Comparison of ENCODE assay signal across 12 cellular contexts in the genomic region with DNA sequence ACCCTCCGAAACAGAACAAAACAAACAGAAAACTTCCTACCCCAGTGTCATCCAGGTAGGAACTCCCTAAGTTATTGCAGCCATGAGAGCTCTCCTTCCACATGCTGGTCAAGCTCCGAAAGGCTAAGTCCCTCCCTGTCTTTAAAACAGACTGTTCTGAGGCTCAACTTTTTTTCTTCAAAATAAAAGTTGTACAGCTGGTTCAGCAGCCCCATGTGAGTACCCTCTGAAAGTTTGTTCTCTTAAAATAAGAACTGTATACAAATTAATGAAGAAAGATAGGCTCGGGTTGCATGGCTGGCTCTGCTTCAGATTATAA. TPM values are rescaled to one million over a fixed set of nuclear protein-coding genes. Genes with fewer than 3 reads are reported as not detected.
A peak's percentile ranks its signal among the peaks of the same experiment; 100 is the strongest.
DNase-seq lines count a peak whose midpoint lies in the region; ATAC-seq, FAIRE-seq and TF ChIP-seq lines count a peak whose summit lies in the region.
"Had no signal": no experiment of that assay in that cellular context is flagged by ENCODE, and none has a peak within 500 bp of the region (broad histone marks: within the 10 kb centered on the region; RNA-seq: fewer than 3 reads in every experiment).

A gene (minus strand): TSS at position 122 of the 319 bp plus-strand sequence.

- intact Hi-C loops in HepG2 (cut with micrococcal nuclease; ENCODE audit: unreplicated experiment) (no loop called here), left ventricle myocardium inferior (cut with micrococcal nuclease) (no loop called here)

- H3K9ac ChIP-seq in liver (ENCODE audit: low read depth in 1 of 2, low read length in 2 of 2) (peak within 1 kb of the TSS in 1 of 2 donors; percentile 39), HepG2 (ENCODE audit: insufficient read depth, low read depth, low read length) (no peak within 1 kb of the TSS)

- no peak for FAIRE-seq in HepG2 (lab: Jason Lieb, UNC)
- FAIRE-seq in urothelium cell line (lab: Jason Lieb, UNC), result no peak

- no peak within 1 kb of the TSS for H3K4me2 ChIP-seq in HepG2 (ENCODE audit: low read depth, low read length)

- H3K4me3 Mint-ChIP-seq in progenitor cell of endocrine pancreas (ENCODE audit: low read depth), result no peak within 1 kb of the TSS
- H3K4me3 Mint-ChIP-seq: activated CD4-positive, alpha-beta T cell treated with anti-CD3 and anti-CD28 coated beads for 36 hours; stimulated activated naive CD8-positive, alpha-beta T cell treated with anti-CD3 and anti-CD28 coated beads, Interleukin-15, Interleukin-2, amounts not matched to agents 100 ng/mL and 50 ng/mL, for 24 hours had no signal

- peak within 1 kb of the TSS; percentile 71 for H3K27ac Mint-ChIP-seq in progenitor cell of endocrine pancreas
- H3K27ac Mint-ChIP-seq: activated CD4-positive, alpha-beta T cell treated with anti-CD3 and anti-CD28 coated beads for 36 hours; stimulated activated naive CD8-positive, alpha-beta T cell treated with anti-CD3 and anti-CD28 coated beads, Interleukin-15, Interleukin-2, amounts not matched to agents 100 ng/mL and 50 ng/mL, for 24 hours had no signal

- H3K36me3 ChIP-seq in liver (ENCODE audit: control insufficient read depth in 4 of 4, insufficient read depth in 3 of 4, low read depth in 1 of 4, low read length in 3 of 4), result no peaks in the 10 kb centered on the region
- H3K36me3 ChIP-seq in HepG2 (replicated peaks in 1 of 2; ENCODE audit: control insufficient read depth in 1 of 2, insufficient read depth in 2 of 2, low read length in 2 of 2), result no peaks in the 10 kb centered on the region
- H3K36me3 ChIP-seq in left ventricle myocardium inferior, result no peaks in the 10 kb centered on the region
- H3K36me3 ChIP-seq: SJSA1 had no signal

- peaks cover 16% of the 10 kb centered on the region for H3K4me1 Mint-ChIP-seq in progenitor cell of endocrine pancreas (ENCODE audit: low read depth)
- H3K4me1 Mint-ChIP-seq: activated CD4-positive, alpha-beta T cell treated with anti-CD3 and anti-CD28 coated beads for 36 hours had no signal

- POLR2A ChIA-PET in HepG2 (lab: Yijun Ruan, JAX), result no interaction called here

- WGBS in liver, result 44% methylated on average over 3 of the region's 3 CpGs
- 3% methylated on average over 3 of the region's 3 CpGs for WGBS in HepG2 (ENCODE audit: low lambda C conversion rate)

- H3K79me2 ChIP-seq in HepG2 (ENCODE audit: insufficient read depth, low read length), result no peaks in the 10 kb centered on the region

- no peak for TF ChIP-seq EP300 in HepG2 (IDR thresholded peaks at IDR 0.05; ENCODE audit: low read depth in 2 of 2, low read length in 2 of 2)
- no peak for TF ChIP-seq EP300 in HepG2 (CRISPR knock-in tag; IDR thresholded peaks at IDR 0.05; ENCODE audit: borderline replicate concordance)

- H3K9me3 Mint-ChIP-seq in progenitor cell of endocrine pancreas (ENCODE audit: low read depth), result peaks cover 4% of the 10 kb centered on the region

- ATAC-seq in HepG2, result no peak
- no peak for ATAC-seq in GM18907 (IDR thresholded peaks at IDR 0.05; ENCODE audit: unreplicated experiment)
- ATAC-seq in GM21737 (IDR thresholded peaks at IDR 0.05; ENCODE audit: unreplicated experiment), result no peak
- no peak for ATAC-seq in HG03135 (IDR thresholded peaks at IDR 0.05; ENCODE audit: unreplicated experiment)
- ATAC-seq: activated CD4-positive, alpha-beta T cell treated with anti-CD3 and anti-CD28 coated beads for 36 hours had no signal

- DNase-seq in HepG2 (ENCODE audit: low spot score) (no peak), left ventricle myocardium inferior (no peak), progenitor cell of endocrine pancreas (ENCODE audit: low spot score, unreplicated experiment) (no peak), urothelium cell line (ENCODE audit: low spot score) (no peak)
- DNase-seq: activated CD4-positive, alpha-beta T cell treated with anti-CD3 and anti-CD28 coated beads for 36 hours; effector memory CD4-positive, alpha-beta T cell had no signal

- no peak within 1 kb of the TSS for H2AFZ ChIP-seq in HepG2 (ENCODE audit: low read length)

- H3K4me1 ChIP-seq in liver (ENCODE audit: control insufficient read depth in 4 of 4, insufficient read depth in 4 of 4, low read length in 3 of 4) (no peaks in the 10 kb centered on the region), HepG2 (ENCODE audit: insufficient read depth, low read length) (no peaks in the 10 kb centered on the region), left ventricle myocardium inferior (peaks cover 11% of the 10 kb centered on the region)
- H3K4me1 ChIP-seq: SJSA1 had no signal

- H3K27me3 Mint-ChIP-seq in progenitor cell of endocrine pancreas, result no peaks in the 10 kb centered on the region
- H3K27me3 Mint-ChIP-seq: activated CD4-positive, alpha-beta T cell treated with anti-CD3 and anti-CD28 coated beads for 36 hours; stimulated activated naive CD8-positive, alpha-beta T cell treated with anti-CD3 and anti-CD28 coated beads, Interleukin-15, Interleukin-2, amounts not matched to agents 100 ng/mL and 50 ng/mL, for 24 hours had no signal

- TF ChIP-seq CTCF in liver (IDR thresholded peaks at IDR 0.05; ENCODE audit: low read depth, low read length, missing input control) (no peak), HepG2 (CRISPR knock-in tag; IDR thresholded peaks at IDR 0.05) (no peak), left ventricle myocardium inferior (IDR thresholded peaks at IDR 0.05; ENCODE audit: borderline replicate concordance) (no peak), progenitor cell of endocrine pancreas (IDR thresholded peaks at IDR 0.05; ENCODE audit: unreplicated experiment) (no peak)

- H3K36me3 Mint-ChIP-seq in progenitor cell of endocrine pancreas (ENCODE audit: insufficient read depth), result no peaks in the 10 kb centered on the region

- TF ChIP-seq RAD21 in liver (IDR thresholded peaks at IDR 0.05) (no peak), HepG2 (CRISPR knock-in tag; IDR thresholded peaks at IDR 0.05) (no peak)

- CTCF ChIA-PET in HepG2 (lab: Yijun Ruan, JAX; ENCODE audit: low intra/inter-chr PET ratio, low total read pairs), result no interaction called here

- H3K27ac ChIP-seq in liver (ENCODE audit: low read depth in 1 of 2, low read length in 2 of 2), result peak within 1 kb of the TSS; percentile 12 to 42
- no peak within 1 kb of the TSS for H3K27ac ChIP-seq in HepG2 (ENCODE audit: extremely low read length, insufficient read depth, low read length)
- peak within 1 kb of the TSS; percentile 84 for H3K27ac ChIP-seq in left ventricle myocardium inferior (replicated peaks)
- H3K27ac ChIP-seq: SJSA1 had no signal

- H3K27me3 ChIP-seq in liver (ENCODE audit: control insufficient read depth in 4 of 4, insufficient read depth in 4 of 4, low read length in 3 of 4) (no peaks in the 10 kb centered on the region), HepG2 (ENCODE audit: control insufficient read depth in 1 of 2, insufficient read depth in 2 of 2, low read length in 2 of 2) (no peaks in the 10 kb centered on the region), left ventricle myocardium inferior (ENCODE audit: low read depth) (no peaks in the 10 kb centered on the region)

- no peaks in the 10 kb centered on the region for H4K20me1 ChIP-seq in HepG2 (ENCODE audit: insufficient read depth, low read length)

- no TSS peak for BruUV-seq in HepG2 (replicated peaks; lab: Mats Ljungman, UMichigan)

- H3K9me3 ChIP-seq in liver (ENCODE audit: control insufficient read depth in 4 of 4, low read length in 3 of 4) (peaks cover 0 to 3% (median 0%) of the 10 kb centered on the region in 4 donors), HepG2 (ENCODE audit: low read length) (no peaks in the 10 kb centered on the region), left ventricle myocardium inferior (replicated peaks) (peaks cover 5% of the 10 kb centered on the region)
- H3K9me3 ChIP-seq: SJSA1 had no signal

- no peak for TF ChIP-seq POLR2A in HepG2 (IDR thresholded peaks at IDR 0.05; ENCODE audit: insufficient read depth in 1 of 2, low read depth in 2 of 2, low read length in 2 of 2)

- H3K4me3 ChIP-seq in liver (ENCODE audit: low read depth in 1 of 3, low read length in 3 of 3) (peak within 1 kb of the TSS in 2 of 3 donors; percentile 5 to 17), HepG2 (replicated peaks in 1 of 3; ENCODE audit: insufficient read depth in 1 of 3, low read depth in 2 of 3, low read length in 3 of 3) (no peak within 1 kb of the TSS), left ventricle myocardium inferior (peak within 1 kb of the TSS; percentile 67)
- H3K4me3 ChIP-seq: SJSA1 had no signal

- in situ Hi-C loops in HepG2 (cut with HindIII; ENCODE audit: extremely low pct_ligation_motif_present, low pct_unique_long_range_greater_than_20kb), result no loop called here

TF ChIP-seq in liver, 16 proteins besides CTCF, POLR2A, EP300 and RAD21 (continues in another document):
- TF ChIP-seq FOXA1 (IDR thresholded peaks at IDR 0.05), result no peak
- TF ChIP-seq FOXA2 (IDR thresholded peaks at IDR 0.05), result no peak
- no peak for TF ChIP-seq JUND (IDR thresholded peaks at IDR 0.05)

TF ChIP-seq in HepG2, 621 proteins besides CTCF, POLR2A, EP300 and RAD21 (continues in another document):
- TF ChIP-seq EZH2 (conservative IDR thresholded peaks at IDR 0.05; ENCODE audit: low read depth, low read length), result no peak
- TF ChIP-seq ZNF3 (CRISPR knock-in tag; IDR thresholded peaks at IDR 0.05), result no peak

RNA-seq across cellular contexts. Expression of the gene that starts here (rescaled TPM):
- total RNA-seq in liver, result 1 to 10 TPM; 1.9 to 5.2 TPM
- 1 to 10 TPM in 1 of 2 donors, under 1 TPM in 1; 0.64 to 1.6 TPM for polyA plus RNA-seq in liver
- not detected in 2 replicates for total RNA-seq in HepG2 (2016; rRNA removed; fragmentation: Illumina TruSeq; extraction: Trizol)
- not detected in 2 replicates for total RNA-seq in HepG2 (2016; cell fraction: cytosol; rRNA removed; fragmentation: Illumina TruSeq; extraction: Trizol; ENCODE audit: low read depth)
- total RNA-seq in HepG2 (2016; cell fraction: insoluble cytoplasmic fraction; rRNA removed; fragmentation: Illumina TruSeq; extraction: Trizol), result not detected in 2 replicates
- total RNA-seq in HepG2 (2016; cell fraction: membrane; rRNA removed; fragmentation: Illumina TruSeq; extraction: Trizol), result not detected in 2 replicates
- not detected in 2 replicates for total RNA-seq in HepG2 (2016; cell fraction: nucleus; rRNA removed; fragmentation: Illumina TruSeq; extraction: Trizol)
- polyA plus RNA-seq in HepG2 (2011; rRNA removed), result not detected in 2 replicates
- polyA plus RNA-seq in HepG2 (2011; cell fraction: cytosol; rRNA removed), result not detected in 2 replicates
- polyA plus RNA-seq in HepG2 (2011; cell fraction: nucleus; rRNA removed), result not detected in 2 replicates
- not detected in 2 replicates for polyA plus RNA-seq in HepG2 (2012)
- not detected in 2 replicates for polyA plus RNA-seq in HepG2 (2016; cell fraction: cytosol; fragmentation: Illumina TruSeq; extraction: Trizol; ENCODE audit: low read depth)
- not detected in 2 replicates for polyA plus RNA-seq in HepG2 (2016; cell fraction: insoluble cytoplasmic fraction; fragmentation: Illumina TruSeq; extraction: Trizol; ENCODE audit: low read depth)
- polyA plus RNA-seq in HepG2 (2016; cell fraction: membrane; fragmentation: Illumina TruSeq; extraction: Trizol; ENCODE audit: low read depth), result not detected in 2 replicates
- not detected in 2 replicates for polyA plus RNA-seq in HepG2 (2016; cell fraction: nucleus; fragmentation: Illumina TruSeq; extraction: Trizol; ENCODE audit: insufficient read depth, low read depth)
- polyA minus RNA-seq in HepG2 (2011; rRNA and poly(A)+ RNA removed; ENCODE audit: low replicate concordance), result 0.16 TPM in 1 of 2 replicates, not detected in the other
- not detected in 2 replicates for polyA minus RNA-seq in HepG2 (2011; cell fraction: cytosol; rRNA and poly(A)+ RNA removed)
- polyA minus RNA-seq in HepG2 (2011; cell fraction: nucleus; rRNA and poly(A)+ RNA removed), result not detected in 2 replicates
- 17.3 TPM for total RNA-seq in left ventricle myocardium inferior
- total RNA-seq in progenitor cell of endocrine pancreas, result 2.9 and 3.3 TPM in 2 replicates
- total RNA-seq: activated CD4-positive, alpha-beta T cell treated with anti-CD3 and anti-CD28 coated beads for 36 hours; SJSA1 had no signal

Comparison
In these comparisons a context has a peak if more than half of its experiments do, and no peak if none do; other contexts are left out.
1. H3K4me3 ChIP-seq: peak in liver (2 of 3) and left ventricle myocardium inferior (single experiment); none in HepG2 (0 of 3).